In genomic region chr3:14935577-14936345, GRCh38 we compare ENCODE assay signal across 26 cellular contexts. TPM values are rescaled to one million over a fixed set of nuclear protein-coding genes. Genes with fewer than 3 reads are reported as not detected.
DNase-seq lines count a peak whose midpoint lies in the region; ATAC-seq and TF ChIP-seq lines count a peak whose summit lies in the region.
"Had no signal": no experiment of that assay in that cellular context is flagged by ENCODE, and none has a peak within 500 bp of the region (broad histone marks: within the 10 kb centered on the region; RNA-seq: fewer than 3 reads in every experiment).

No MANE protein-coding gene starts in this region.

- H3K4me1 Mint-ChIP-seq in T-helper 17 cell (no peaks in the 10 kb centered on the region), endothelial cell (ENCODE audit: unreplicated experiment) (peaks cover 3% of the 10 kb centered on the region), type B pancreatic cell (ENCODE audit: unreplicated experiment) (peaks cover 18% of the 10 kb centered on the region), osteocyte (ENCODE audit: unreplicated experiment) (no peaks in the 10 kb centered on the region)

- H3K4me3 Mint-ChIP-seq in T-helper 17 cell, result no peak overlapping the region
- H3K4me3 Mint-ChIP-seq in endothelial cell (ENCODE audit: unreplicated experiment), result no peak overlapping the region
- no peak overlapping the region for H3K4me3 Mint-ChIP-seq in type B pancreatic cell
- H3K4me3 Mint-ChIP-seq in osteocyte (ENCODE audit: unreplicated experiment), result no peak overlapping the region
- H3K4me3 Mint-ChIP-seq: CD8-positive, alpha-beta T cell had no signal

- TF ChIP-seq CTCF in endothelial cell (IDR thresholded peaks at IDR 0.05; ENCODE audit: unreplicated experiment) (no peak), mucosa of descending colon (IDR thresholded peaks at IDR 0.05) (no peak), type B pancreatic cell (conservative IDR thresholded peaks at IDR 0.05) (no peak), osteocyte (IDR thresholded peaks at IDR 0.05) (no peak)

- DNase-seq in T-helper 17 cell, result no peak
- no peak for DNase-seq in endothelial cell (ENCODE audit: low spot score)
- DNase-seq in mucosa of descending colon, result peak in 1 of 3 donors; percentile 47
- no peak for DNase-seq in type B pancreatic cell (ENCODE audit: extremely low spot score, unreplicated experiment)
- no peak for DNase-seq in HAP-1 (ENCODE audit: low spot score in 2 of 2)
- no peak for DNase-seq in NCI-H524 (lab: John Stamatoyannopoulos, UW)
- DNase-seq in osteocyte (ENCODE audit: extremely low spot score, unreplicated experiment), result no peak
- DNase-seq in T-helper 1 cell, result no peak
- DNase-seq: C1 segment of cervical spinal cord; Caco-2; CD8-positive, alpha-beta T cell; DMS 273 treated with DMSO at 0.1 percent for 48 hours; DMS79; EL; GDM1; KBM-7; MV-4-11; NCI-H1105; NCI-H146; NCI-H1930; NCI-H446; NCI-H526 treated with DMSO at 0.1 percent for 48 hours; SHP77 treated with DMSO at 0.1 percent for 48 hours had no signal

- ATAC-seq in T-helper 17 cell (no peak), mucosa of descending colon (peak; percentile 93)
- ATAC-seq: CD8-positive, alpha-beta T cell; HCT116; Panc1 had no signal

- peaks cover 18% of the 10 kb centered on the region for H3K4me1 ChIP-seq in mucosa of descending colon (ENCODE audit: low read depth)
- no peaks in the 10 kb centered on the region for H3K4me1 ChIP-seq in HAP-1

- H3K36me3 ChIP-seq in mucosa of descending colon (ENCODE audit: low read depth) (no peaks in the 10 kb centered on the region), HAP-1 (replicated peaks) (no peaks in the 10 kb centered on the region)

- intact Hi-C loops in mucosa of descending colon (cut with DNase I, micrococcal nuclease), result no loop called here

- no peaks in the 10 kb centered on the region for H3K36me3 Mint-ChIP-seq in T-helper 17 cell (ENCODE audit: low read depth)
- H3K36me3 Mint-ChIP-seq in endothelial cell (ENCODE audit: low read depth, unreplicated experiment), result peaks cover 32% of the 10 kb centered on the region
- H3K36me3 Mint-ChIP-seq in type B pancreatic cell, result no peaks in the 10 kb centered on the region
- no peaks in the 10 kb centered on the region for H3K36me3 Mint-ChIP-seq in osteocyte (ENCODE audit: unreplicated experiment)
- H3K36me3 Mint-ChIP-seq: CD8-positive, alpha-beta T cell had no signal

- in situ Hi-C loops in HAP-1 (cut with MboI; ENCODE audit: low sequenced_read_pairs), result no loop called here

- peak overlapping the region; percentile 4 for H3K27ac Mint-ChIP-seq in T-helper 17 cell
- peak overlapping the region; percentile 24 for H3K27ac Mint-ChIP-seq in endothelial cell (ENCODE audit: unreplicated experiment)
- H3K27ac Mint-ChIP-seq in type B pancreatic cell, result peak overlapping the region; percentile 26
- no peak overlapping the region for H3K27ac Mint-ChIP-seq in osteocyte (ENCODE audit: unreplicated experiment)
- H3K27ac Mint-ChIP-seq: CD8-positive, alpha-beta T cell had no signal

- no peaks in the 10 kb centered on the region for H3K9me3 Mint-ChIP-seq in endothelial cell (ENCODE audit: unreplicated experiment)
- no peaks in the 10 kb centered on the region for H3K9me3 Mint-ChIP-seq in type B pancreatic cell
- H3K9me3 Mint-ChIP-seq in osteocyte (ENCODE audit: unreplicated experiment), result no peaks in the 10 kb centered on the region
- H3K9me3 Mint-ChIP-seq: CD8-positive, alpha-beta T cell had no signal

- H3K27me3 Mint-ChIP-seq in T-helper 17 cell, result peaks cover 4% of the 10 kb centered on the region
- H3K27me3 Mint-ChIP-seq in endothelial cell (ENCODE audit: unreplicated experiment), result peaks cover 11% of the 10 kb centered on the region
- peaks cover 3% of the 10 kb centered on the region for H3K27me3 Mint-ChIP-seq in type B pancreatic cell
- H3K27me3 Mint-ChIP-seq in osteocyte (ENCODE audit: unreplicated experiment), result no peaks in the 10 kb centered on the region

- H3K4me3 ChIP-seq in mucosa of descending colon (no peak overlapping the region), HAP-1 (no peak overlapping the region)
- H3K4me3 ChIP-seq: SK-N-MC had no signal

- no peaks in the 10 kb centered on the region for H3K27me3 ChIP-seq in HAP-1 (ENCODE audit: low read depth)

- H3K9me3 ChIP-seq in T-helper 17 cell (ENCODE audit: control insufficient read depth, low read length, poor library complexity, severe bottlenecking) (no peaks in the 10 kb centered on the region), mucosa of descending colon (no peaks in the 10 kb centered on the region), HAP-1 (no peaks in the 10 kb centered on the region; the same call in 1 of the 2 replicates)
- H3K9me3 ChIP-seq: Caco-2 had no signal

RNA-seq across cellular contexts. Expression of gene NR2C2, which starts 11.6 kb away (rescaled TPM):
- total RNA-seq in T-helper 17 cell, result 10 to 100 TPM; 47.1 to 48.3 TPM
- 49.1 TPM for total RNA-seq in endothelial cell (ENCODE audit: unreplicated experiment)
- total RNA-seq in mucosa of descending colon, result 10 to 100 TPM; 37.6 to 56.6 (median 53.9) TPM
- total RNA-seq in type B pancreatic cell (ENCODE audit: low replicate concordance), result 43.6 and 47.7 TPM in 2 replicates
- 48.3 and 54.6 TPM in 2 replicates for total RNA-seq in osteocyte
